10 cellular contexts compared by ENCODE assay signal in genomic region chr3:156751461-156752025, GRCh38.
DNase-seq lines count a peak whose midpoint lies in the region; ATAC-seq and TF ChIP-seq lines count a peak whose summit lies in the region.
"Had no signal": no experiment of that assay in that cellular context is flagged by ENCODE, and none has a peak within 500 bp of the region (broad histone marks: within the 10 kb centered on the region; RNA-seq: fewer than 3 reads in every experiment).

No MANE protein-coding gene starts in this region.

- H3K9me3 ChIP-seq in smooth muscle cell (replicated peaks; ENCODE audit: low read depth): no peaks in the 10 kb centered on the region

- no peaks in the 10 kb centered on the region for H4K20me1 ChIP-seq in smooth muscle cell (ENCODE audit: low read depth)

- no peak for ATAC-seq in HG03045 (IDR thresholded peaks at IDR 0.05; ENCODE audit: unreplicated experiment)
- ATAC-seq in activated CD8-positive, alpha-beta T cell treated with anti-CD3 and anti-CD28 coated beads, Interleukin-2, amount 10 ng/mL, durations not matched to agents 7 days and 5 days: no peak

- DNase-seq in HFFc6 (peak; percentile 95), astrocyte of the cerebellum (ENCODE audit: low read depth) (peak; percentile 91), iPS DF 19.7 (ENCODE audit: low read depth, low spot score) (peak; percentile 75), smooth muscle cell (lab: John Stamatoyannopoulos, UW; ENCODE audit: unreplicated experiment) (no peak), occipital lobe (lab: John Stamatoyannopoulos, UW) (no peak)
- no peak for DNase-seq in activated CD8-positive, alpha-beta T cell treated with anti-CD3 and anti-CD28 coated beads, Interleukin-2, amount 10 ng/mL, durations not matched to agents 7 days and 5 days
- DNase-seq in activated effector memory CD4-positive, alpha-beta T cell treated with Interleukin-2 at 50 U/mL for 16 hours: no peak
- DNase-seq: stimulated activated CD4-positive, alpha-beta T cell treated with anti-CD3 and anti-CD28 coated beads, Interleukin-15, amount 100 ng/mL, for 24 hours; WERI-Rb-1 had no signal

- peak overlapping the region; percentile 81 for H3K4me2 ChIP-seq in smooth muscle cell

- no peaks in the 10 kb centered on the region for H3K79me2 ChIP-seq in smooth muscle cell (ENCODE audit: low read depth)

- H3F3A ChIP-seq in smooth muscle cell (ENCODE audit: low read depth): peaks cover 6% of the 10 kb centered on the region

- peaks cover 2% of the 10 kb centered on the region for H3K27me3 Mint-ChIP-seq in HFFc6 (ENCODE audit: insufficient read depth)
- peaks cover 12% of the 10 kb centered on the region for H3K27me3 Mint-ChIP-seq in activated CD8-positive, alpha-beta T cell treated with anti-CD3 and anti-CD28 coated beads, Interleukin-2, amount 10 ng/mL, durations not matched to agents 7 days and 5 days (ENCODE audit: low read depth)

- H3K36me3 ChIP-seq in smooth muscle cell (ENCODE audit: low read depth): no peaks in the 10 kb centered on the region
- H3K36me3 ChIP-seq: WERI-Rb-1 had no signal

- peak; percentile 21; the same call in 1 of the 2 replicates for TF ChIP-seq CTCF in HFFc6 (IDR thresholded peaks at IDR 0.05)
- TF ChIP-seq CTCF in astrocyte of the cerebellum (IDR thresholded peaks at IDR 0.05; ENCODE audit: low read depth, low read length, missing control alignments): peak; percentile 5
- no peak for TF ChIP-seq CTCF in smooth muscle cell (IDR thresholded peaks at IDR 0.05; ENCODE audit: borderline replicate concordance, insufficient read depth, poor library complexity, severe bottlenecking)

- CTCF ChIA-PET in activated CD8-positive, alpha-beta T cell treated with anti-CD3 and anti-CD28 coated beads, Interleukin-2, amount 10 ng/mL, durations not matched to agents 7 days and 5 days (lab: Charles Lee): interaction anchor here (1.4 kb wide), 1 partner anchor 11 kb away, joined by 4 read pairs; no protein-coding TSS in a partner anchor

- POLR2A ChIA-PET in activated CD8-positive, alpha-beta T cell treated with anti-CD3 and anti-CD28 coated beads, Interleukin-2, amount 10 ng/mL, durations not matched to agents 7 days and 5 days (lab: Charles Lee): no interaction called here

- H3K27me3 ChIP-seq in smooth muscle cell (ENCODE audit: low read depth): no peaks in the 10 kb centered on the region

- WGBS in smooth muscle cell (ENCODE audit: low lambda C conversion rate): 3% methylated on average over 15 of the region's 15 CpGs

- peaks cover 14% of the 10 kb centered on the region for H3K9me3 Mint-ChIP-seq in HFFc6
- H3K9me3 Mint-ChIP-seq in activated CD8-positive, alpha-beta T cell treated with anti-CD3 and anti-CD28 coated beads, Interleukin-2, amount 10 ng/mL, durations not matched to agents 7 days and 5 days (ENCODE audit: insufficient read depth): peaks cover 7% of the 10 kb centered on the region

- H3K4me3 ChIP-seq in astrocyte of the cerebellum (ENCODE audit: low read depth, low read length): no peak overlapping the region
- peak overlapping the region; percentile 28 for H3K4me3 ChIP-seq in smooth muscle cell

- H3K4me1 ChIP-seq in smooth muscle cell (ENCODE audit: low read depth): peaks cover 26% of the 10 kb centered on the region

- in situ Hi-C loops in astrocyte of the cerebellum (cut with HindIII; ENCODE audit: low sequenced_read_pairs): no loop called here

- peak overlapping the region; percentile 98 for H3K27ac Mint-ChIP-seq in HFFc6
- no peak overlapping the region for H3K27ac Mint-ChIP-seq in activated CD8-positive, alpha-beta T cell treated with anti-CD3 and anti-CD28 coated beads, Interleukin-2, amount 10 ng/mL, durations not matched to agents 7 days and 5 days

- peaks cover 61% of the 10 kb centered on the region for H3K4me1 Mint-ChIP-seq in HFFc6 (ENCODE audit: low read depth)
- H3K4me1 Mint-ChIP-seq in activated CD8-positive, alpha-beta T cell treated with anti-CD3 and anti-CD28 coated beads, Interleukin-2, amount 10 ng/mL, durations not matched to agents 7 days and 5 days (ENCODE audit: low read depth): no peaks in the 10 kb centered on the region

- H3K9ac ChIP-seq in smooth muscle cell (ENCODE audit: low read depth): peak overlapping the region; percentile 77

- peak overlapping the region; percentile 92 for H3K27ac ChIP-seq in smooth muscle cell (ENCODE audit: low read depth)
- H3K27ac ChIP-seq: WERI-Rb-1 had no signal

- peaks cover 33% of the 10 kb centered on the region for H3K36me3 Mint-ChIP-seq in HFFc6 (ENCODE audit: low read depth)
- H3K36me3 Mint-ChIP-seq in activated CD8-positive, alpha-beta T cell treated with anti-CD3 and anti-CD28 coated beads, Interleukin-2, amount 10 ng/mL, durations not matched to agents 7 days and 5 days (ENCODE audit: low read depth): peaks cover 4% of the 10 kb centered on the region

- peak overlapping the region; percentile 73 for H2AFZ ChIP-seq in smooth muscle cell (ENCODE audit: low read depth)

- H3K4me3 Mint-ChIP-seq in HFFc6: peak overlapping the region; percentile 84
- no peak overlapping the region for H3K4me3 Mint-ChIP-seq in activated CD8-positive, alpha-beta T cell treated with anti-CD3 and anti-CD28 coated beads, Interleukin-2, amount 10 ng/mL, durations not matched to agents 7 days and 5 days

Comparison
In these comparisons a context has a peak if more than half of its experiments do, and no peak if none do; other contexts are left out.
1. DNase-seq: peak in HFFc6 (single experiment), astrocyte of the cerebellum (single experiment) and iPS DF 19.7 (single experiment); none in smooth muscle cell (single experiment), activated CD8-positive, alpha-beta T cell treated with anti-CD3 and anti-CD28 coated beads, Interleukin-2, amount 10 ng/mL, durations not matched to agents 7 days and 5 days (single experiment), occipital lobe (single experiment) and activated effector memory CD4-positive, alpha-beta T cell treated with Interleukin-2 at 50 U/mL for 16 hours (single experiment).